1 cellular context compared by ENCODE assay signal in genomic region chr11:35893796-35894475, GRCh38.
TF ChIP-seq lines count a peak whose summit lies in the region.

No MANE protein-coding gene starts in this region.

TF ChIP-seq in GM23338, 12 proteins besides CTCF, POLR2A, EP300 and RAD21 (continued from another document):
- no peak for TF ChIP-seq ZNF462 (CRISPR knock-in tag; IDR thresholded peaks at IDR 0.05)
- no peak for TF ChIP-seq EZH2phosphoT487 (IDR thresholded peaks at IDR 0.05; ENCODE audit: unreplicated experiment)
